ENCODE assay signal across 10 cellular contexts in genomic region chr5:96432245-96433065, GRCh38. TPM values are rescaled to one million over a fixed set of nuclear protein-coding genes. Genes with fewer than 3 reads are reported as not detected.
DNase-seq lines count a peak whose midpoint lies in the region; ATAC-seq and TF ChIP-seq lines count a peak whose summit lies in the region.
"Had no signal": no experiment of that assay in that cellular context is flagged by ENCODE, and none has a peak within 500 bp of the region (broad histone marks: within the 10 kb centered on the region; RNA-seq: fewer than 3 reads in every experiment).

No MANE protein-coding gene starts in this region.

- H2AFZ ChIP-seq in hepatocyte = no peak overlapping the region

- DNase-seq in NCI-H187 (lab: John Stamatoyannopoulos, UW) = peak; percentile 49 to 70
- no peak for DNase-seq in NCI-H187 treated with DMSO at 0.1 percent for 48 hours (lab: John Stamatoyannopoulos, UW)
- peak; percentile 24 for DNase-seq in NCI-H524 treated with DMSO at 0.1 percent for 48 hours (lab: John Stamatoyannopoulos, UW)
- DNase-seq in hepatocyte (ENCODE audit: low spot score) = peak; percentile 6
- DNase-seq in thoracic aorta (ENCODE audit: low spot score) = no peak
- no peak for DNase-seq in GM20000 (ENCODE audit: low spot score)
- DNase-seq in activated naive CD4-positive, alpha-beta T cell treated with Interleukin-2 at 50 U/mL for 16 hours = no peak
- DNase-seq: activated naive CD8-positive, alpha-beta T cell treated with anti-CD3 and anti-CD28 coated beads, Interleukin-2, amount 10 ng/mL, durations not matched to agents 7 days and 5 days; testis had no signal

- H3K9me3 ChIP-seq in hepatocyte (ENCODE audit: low read depth) (no peaks in the 10 kb centered on the region), thoracic aorta (no peaks in the 10 kb centered on the region)
- H3K9me3 ChIP-seq: testis had no signal

- ATAC-seq in thoracic aorta (ENCODE audit: insufficient number of reproducible peaks, low FRiP score, low read depth) (no peak), GM21717 (IDR thresholded peaks at IDR 0.05; ENCODE audit: unreplicated experiment) (no peak)

- H3K4me3 ChIP-seq in hepatocyte = no peak overlapping the region
- H3K4me3 ChIP-seq in thoracic aorta = peak overlapping the region; percentile 56

- 2% methylated on average over 38 of the region's 38 CpGs for WGBS in hepatocyte (ENCODE audit: low lambda C conversion rate, missing lambda C conversion rate)

- H4K20me1 ChIP-seq in hepatocyte (ENCODE audit: insufficient read depth, poor library complexity, severe bottlenecking) = no peaks in the 10 kb centered on the region

- H3K4me2 ChIP-seq in hepatocyte = no peak overlapping the region

- H3K4me1 ChIP-seq in hepatocyte (ENCODE audit: insufficient read depth) (no peaks in the 10 kb centered on the region), thoracic aorta (ENCODE audit: control insufficient read depth in 1 of 2, low read depth in 2 of 2) (peaks cover 13 to 31% of the 10 kb centered on the region in 2 donors)
- H3K4me1 ChIP-seq: testis had no signal

- H3K79me2 ChIP-seq in hepatocyte = no peaks in the 10 kb centered on the region

- no peaks in the 10 kb centered on the region for H3K9me2 ChIP-seq in hepatocyte (replicated peaks; ENCODE audit: insufficient read depth)

- H3K27me3 ChIP-seq in hepatocyte (peaks cover 77% of the 10 kb centered on the region), thoracic aorta (replicated peaks; ENCODE audit: insufficient read depth) (peaks cover 11% of the 10 kb centered on the region)
- H3K27me3 ChIP-seq: testis had no signal

- H3K36me3 ChIP-seq in hepatocyte (replicated peaks; ENCODE audit: insufficient read depth, low read depth) (no peaks in the 10 kb centered on the region), thoracic aorta (no peaks in the 10 kb centered on the region)

- H3K27ac ChIP-seq in hepatocyte (no peak overlapping the region), thoracic aorta (no peak overlapping the region)
- H3K27ac ChIP-seq: testis had no signal

- TF ChIP-seq CTCF in hepatocyte (IDR thresholded peaks at IDR 0.05; ENCODE audit: poor library complexity) = no peak
- no peak for TF ChIP-seq CTCF in thoracic aorta (IDR thresholded peaks at IDR 0.05)
- no peak for TF ChIP-seq CTCF in GM20000 (IDR thresholded peaks at IDR 0.05; ENCODE audit: extremely low read depth, missing control alignments)

RNA-seq across cellular contexts. Expression of gene PCSK1, which starts 0.6 kb away (rescaled TPM):
- total RNA-seq in hepatocyte = 0.36 and 0.90 TPM in 2 replicates
- polyA plus RNA-seq in hepatocyte = 0.08 TPM in 1 of 2 replicates, not detected in the other
- total RNA-seq in thoracic aorta = 1 to 10 TPM in 1 of 2 donors, under 1 TPM in 1; 0.14 to 3.2 TPM
- total RNA-seq: activated naive CD8-positive, alpha-beta T cell treated with anti-CD3 and anti-CD28 coated beads, Interleukin-2, amount 10 ng/mL, durations not matched to agents 7 days and 5 days had no signal

Comparison
In these comparisons a context has a peak if more than half of its experiments do, and no peak if none do; other contexts are left out.
1. DNase-seq: peak in NCI-H187 (2 of 2), NCI-H524 treated with DMSO at 0.1 percent for 48 hours (single experiment) and hepatocyte (single experiment); none in NCI-H187 treated with DMSO at 0.1 percent for 48 hours (single experiment), thoracic aorta (single experiment), GM20000 (single experiment) and activated naive CD4-positive, alpha-beta T cell treated with Interleukin-2 at 50 U/mL for 16 hours (single experiment).